Comparison of ENCODE assay signal across 1 cellular context in genomic region chr11:21612326-21612725, GRCh38.
TF ChIP-seq lines count a peak whose summit lies in the region.

No MANE protein-coding gene starts in this region.

TF ChIP-seq in GM12878, 131 proteins besides CTCF, POLR2A, EP300 and RAD21 (continued from another document):
- no peak for TF ChIP-seq ATF2 (IDR thresholded peaks at IDR 0.05; ENCODE audit: low read length)
